Comparison of ENCODE assay signal across 1 cellular context in genomic region chr3:126834596-126835471, GRCh38.
TF ChIP-seq lines count a peak whose summit lies in the region.

No MANE protein-coding gene starts in this region.

TF ChIP-seq in SK-N-SH treated with all-trans-retinoic acid at 6 μM for 48 hours, 23 proteins besides CTCF, POLR2A, EP300 and RAD21 (continued from another document):
- no peak for TF ChIP-seq TSHZ2 (CRISPR knock-in tag; IDR thresholded peaks at IDR 0.05)
- no peak for TF ChIP-seq PPARA (CRISPR knock-in tag; IDR thresholded peaks at IDR 0.05; ENCODE audit: borderline replicate concordance)
- no peak for TF ChIP-seq ZFP3 (CRISPR knock-in tag; IDR thresholded peaks at IDR 0.05)
- no peak for TF ChIP-seq ZNF8 (CRISPR knock-in tag; IDR thresholded peaks at IDR 0.05)
- TF ChIP-seq ZC3H10 (CRISPR knock-in tag; IDR thresholded peaks at IDR 0.05): no peak
- no peak for TF ChIP-seq TOX (CRISPR knock-in tag; IDR thresholded peaks at IDR 0.05; ENCODE audit: borderline replicate concordance)
- TF ChIP-seq OSR1 (CRISPR knock-in tag; IDR thresholded peaks at IDR 0.05): no peak
- no peak for TF ChIP-seq GLIS3 (CRISPR knock-in tag; IDR thresholded peaks at IDR 0.05)
